Comparison of ENCODE assay signal across 2 cellular contexts in genomic region chr14:96579855-96580254, GRCh38.
TF ChIP-seq lines count a peak whose summit lies in the region.

No MANE protein-coding gene starts in this region.

TF ChIP-seq in HepG2, 621 proteins besides CTCF, POLR2A, EP300 and RAD21:
- TF ChIP-seq ZNF770 (CRISPR knock-in tag; IDR thresholded peaks at IDR 0.05) (peak; percentile 65), SRF (IDR thresholded peaks at IDR 0.05; ENCODE audit: low read depth, low read length) (no peak)

TF ChIP-seq in endothelial cell of umbilical vein, 7 proteins besides CTCF, POLR2A, EP300 and RAD21:
- TF ChIP-seq EZH2 (IDR thresholded peaks at IDR 0.05; ENCODE audit: borderline replicate concordance, low read depth, low read length, severe bottlenecking) (no peak), GATA2 (IDR thresholded peaks at IDR 0.05; ENCODE audit: insufficient read depth, insufficient read length, low read depth, low read length) (no peak), JUN (IDR thresholded peaks at IDR 0.05; ENCODE audit: borderline replicate concordance, insufficient read depth, insufficient read length, low read depth) (no peak), FOS (IDR thresholded peaks at IDR 0.05; ENCODE audit: borderline replicate concordance, insufficient read depth, low read length) (no peak), POLR2AphosphoS5 (IDR thresholded peaks at IDR 0.05; ENCODE audit: insufficient read depth, low read depth, low read length) (no peak), MYC (IDR thresholded peaks at IDR 0.05; ENCODE audit: low read depth, low read length) (no peak)
- TF ChIP-seq, protein P1, sequence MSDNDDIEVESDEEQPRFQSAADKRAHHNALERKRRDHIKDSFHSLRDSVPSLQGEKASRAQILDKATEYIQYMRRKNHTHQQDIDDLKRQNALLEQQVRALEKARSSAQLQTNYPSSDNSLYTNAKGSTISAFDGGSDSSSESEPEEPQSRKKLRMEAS (IDR thresholded peaks at IDR 0.05; ENCODE audit: insufficient read depth, insufficient read length), result no peak
